In the genomic region with DNA sequence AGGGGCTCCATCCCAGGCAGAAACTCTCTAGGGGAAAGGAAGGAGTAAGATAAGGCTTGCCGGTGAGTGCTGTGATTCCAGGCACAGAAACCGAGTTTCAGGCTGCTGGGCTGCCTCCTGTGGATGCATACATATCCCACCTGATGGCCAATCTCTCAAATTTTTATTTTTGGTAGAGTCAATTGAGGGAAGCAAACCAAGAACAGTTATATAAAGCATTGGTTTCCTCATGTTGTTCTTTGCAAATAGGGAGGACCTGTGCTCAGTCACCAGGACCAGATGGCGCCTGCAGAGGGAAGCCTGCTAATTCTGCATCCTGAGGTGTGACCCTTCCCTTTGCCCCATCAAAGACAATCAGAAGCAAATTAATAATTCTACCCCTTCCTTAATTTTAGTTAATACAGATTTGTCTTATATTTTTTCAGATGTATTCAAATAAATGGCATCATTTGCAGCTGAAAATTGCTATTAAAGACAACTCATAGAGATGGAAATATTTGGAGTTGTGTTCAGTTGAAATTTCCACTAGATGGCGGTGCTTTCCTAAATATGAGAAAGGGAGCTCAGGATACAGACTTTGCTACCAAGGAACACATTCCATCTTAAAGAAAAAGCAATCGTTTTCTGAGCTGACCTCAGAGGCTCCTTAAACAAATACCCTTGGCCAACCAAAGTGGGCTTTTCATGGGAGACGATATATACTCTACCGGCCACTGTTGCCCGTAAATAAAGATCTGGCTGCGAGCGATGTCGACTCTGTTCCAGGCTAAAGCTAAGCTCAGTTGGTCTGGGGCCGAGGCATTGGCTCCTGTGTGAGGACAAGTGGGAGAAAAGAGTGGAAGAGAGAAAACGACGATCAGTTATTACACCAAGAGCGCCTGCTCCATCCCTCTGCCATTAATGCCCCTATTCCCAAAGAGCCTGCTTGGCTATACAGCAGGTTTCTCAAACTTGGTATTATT, we compare ENCODE assay signal across 8 cellular contexts.
DNase-seq lines count a peak whose midpoint lies in the region; ATAC-seq and TF ChIP-seq lines count a peak whose summit lies in the region.

No MANE protein-coding gene starts in this region.

- H3K4me1 ChIP-seq in HAP-1 (peaks cover 28% of the 10 kb centered on the region), colonic mucosa (no peaks in the 10 kb centered on the region), lower lobe of right lung (no peaks in the 10 kb centered on the region)

- no peaks in the 10 kb centered on the region for H3K4me1 Mint-ChIP-seq in stimulated activated naive CD8-positive, alpha-beta T cell treated with anti-CD3 and anti-CD28 coated beads, Interleukin-15, amount 100 ng/mL, for 72 hours

- no peak overlapping the region for H3K27ac Mint-ChIP-seq in stimulated activated naive CD8-positive, alpha-beta T cell treated with anti-CD3 and anti-CD28 coated beads, Interleukin-15, amount 100 ng/mL, for 72 hours

- H3K27ac ChIP-seq in colonic mucosa (no peak overlapping the region), lower lobe of right lung (no peak overlapping the region)

- intact Hi-C loops in colonic mucosa (cut with DNase I): loop anchor here (5.0 kb wide), 2 partner anchors 362 to 612 kb away; no protein-coding TSS in a partner anchor
- intact Hi-C loops in lower lobe of right lung (cut with DNase I): loop anchor here (10.0 kb wide), 1 partner anchor 605 kb away; no protein-coding TSS in a partner anchor

- H3K27me3 Mint-ChIP-seq in stimulated activated naive CD8-positive, alpha-beta T cell treated with anti-CD3 and anti-CD28 coated beads, Interleukin-15, amount 100 ng/mL, for 72 hours: peaks cover 15% of the 10 kb centered on the region

- in situ Hi-C loops in HAP-1 (cut with MboI; ENCODE audit: low sequenced_read_pairs): loop anchor here (10.0 to 25.0 kb wide), 3 partner anchors 197 to 605 kb away; no protein-coding TSS in a partner anchor

- TF ChIP-seq CTCF in colonic mucosa (IDR thresholded peaks at IDR 0.05) (peak; percentile 41), lower lobe of right lung (IDR thresholded peaks at IDR 0.05) (peak; percentile 54)

- peak; percentile 29 to 67 for ATAC-seq in lower lobe of right lung
- no peak for ATAC-seq in stimulated activated naive CD8-positive, alpha-beta T cell treated with anti-CD3 and anti-CD28 coated beads, Interleukin-15, amount 100 ng/mL, for 72 hours
- no peak for ATAC-seq in HG02571 (IDR thresholded peaks at IDR 0.05; ENCODE audit: unreplicated experiment)
- no peak for ATAC-seq in GM21381 (IDR thresholded peaks at IDR 0.05; ENCODE audit: unreplicated experiment)

- no peaks in the 10 kb centered on the region for H3K27me3 ChIP-seq in HAP-1 (ENCODE audit: low read depth)
- no peaks in the 10 kb centered on the region for H3K27me3 ChIP-seq in colonic mucosa
- H3K27me3 ChIP-seq in lower lobe of right lung (ENCODE audit: low read depth): no peaks in the 10 kb centered on the region

- H3K9ac ChIP-seq in colonic mucosa (ENCODE audit: low read depth in 2 of 2, low read length in 2 of 2): peak overlapping the region in 1 of 2 donors; percentile 35

- 0 out of 2 replicates have a peak, but pooled peaks cover under 1% of the 10 kb centered on the region for H3K9me3 ChIP-seq in HAP-1
- no peaks in the 10 kb centered on the region for H3K9me3 ChIP-seq in colonic mucosa
- H3K9me3 ChIP-seq in lower lobe of right lung: no peaks in the 10 kb centered on the region

- H3K36me3 ChIP-seq in HAP-1 (replicated peaks) (no peaks in the 10 kb centered on the region), colonic mucosa (no peaks in the 10 kb centered on the region), lower lobe of right lung (no peaks in the 10 kb centered on the region)

- no peaks in the 10 kb centered on the region for H3K9me3 Mint-ChIP-seq in stimulated activated naive CD8-positive, alpha-beta T cell treated with anti-CD3 and anti-CD28 coated beads, Interleukin-15, amount 100 ng/mL, for 72 hours

- no peak overlapping the region for H3K4me3 ChIP-seq in HAP-1
- H3K4me3 ChIP-seq in colonic mucosa: no peak overlapping the region
- no peak overlapping the region for H3K4me3 ChIP-seq in lower lobe of right lung

- DNase-seq in DMS114 treated with DMSO at 0.1 percent for 48 hours (lab: John Stamatoyannopoulos, UW; ENCODE audit: unreplicated experiment) (peak; percentile 6), HAP-1 (ENCODE audit: low spot score in 2 of 2) (peak; percentile 57 to 88), NCI-H774 (lab: John Stamatoyannopoulos, UW) (peak; percentile 25), colonic mucosa (no peak), lower lobe of right lung (no peak)
- DNase-seq in stimulated activated naive CD8-positive, alpha-beta T cell treated with anti-CD3 and anti-CD28 coated beads, Interleukin-15, amount 100 ng/mL, for 72 hours: no peak

- H3K4me3 Mint-ChIP-seq in stimulated activated naive CD8-positive, alpha-beta T cell treated with anti-CD3 and anti-CD28 coated beads, Interleukin-15, amount 100 ng/mL, for 72 hours: no peak overlapping the region

Comparison
In these comparisons a context has a peak if more than half of its experiments do, and no peak if none do; other contexts are left out.
1. DNase-seq: peak in DMS114 treated with DMSO at 0.1 percent for 48 hours (single experiment), HAP-1 (2 of 2) and NCI-H774 (single experiment); none in colonic mucosa (single experiment), lower lobe of right lung (single experiment) and stimulated activated naive CD8-positive, alpha-beta T cell treated with anti-CD3 and anti-CD28 coated beads, Interleukin-15, amount 100 ng/mL, for 72 hours (0 of 2).
2. ATAC-seq: peak in lower lobe of right lung (2 of 2); none in stimulated activated naive CD8-positive, alpha-beta T cell treated with anti-CD3 and anti-CD28 coated beads, Interleukin-15, amount 100 ng/mL, for 72 hours (single experiment), HG02571 (single experiment) and GM21381 (single experiment).